3 cellular contexts compared by ENCODE assay signal in genomic region chr10:4943821-4944220, GRCh38.
TF ChIP-seq lines count a peak whose summit lies in the region.

No MANE protein-coding gene starts in this region.

TF ChIP-seq in liver, 16 proteins besides CTCF, POLR2A, EP300 and RAD21:
- TF ChIP-seq EGR1 (IDR thresholded peaks at IDR 0.05; ENCODE audit: low read depth in 2 of 2) (no peak), MAX (IDR thresholded peaks at IDR 0.05) (no peak), YY1 (IDR thresholded peaks at IDR 0.05) (no peak), HNF4A (conservative IDR thresholded peaks at IDR 0.05) (no peak), ZBTB33 (IDR thresholded peaks at IDR 0.05) (no peak), REST (IDR thresholded peaks at IDR 0.05) (no peak), FOXA2 (IDR thresholded peaks at IDR 0.05) (no peak), SP1 (IDR thresholded peaks at IDR 0.05) (no peak), RXRA (IDR thresholded peaks at IDR 0.05) (no peak), TAF1 (conservative IDR thresholded peaks at IDR 0.05) (no peak), ATF3 (IDR thresholded peaks at IDR 0.05) (no peak), GABPA (IDR thresholded peaks at IDR 0.05 in 1 of 2, conservative IDR thresholded peaks at IDR 0.05 in 1 of 2) (no peak), JUND (IDR thresholded peaks at IDR 0.05) (no peak)

TF ChIP-seq in HepG2, 621 proteins besides CTCF, POLR2A, EP300 and RAD21:
- TF ChIP-seq E2F1 (CRISPR knock-in tag; IDR thresholded peaks at IDR 0.05) = no peak
- TF ChIP-seq ZNF136 (CRISPR knock-in tag; IDR thresholded peaks at IDR 0.05; ENCODE audit: low read depth) = no peak
- no peak for TF ChIP-seq ZNF563 (CRISPR knock-in tag; IDR thresholded peaks at IDR 0.05)
- no peak for TF ChIP-seq ZBTB14 (CRISPR knock-in tag; IDR thresholded peaks at IDR 0.05)
- TF ChIP-seq ATF1 (CRISPR knock-in tag; IDR thresholded peaks at IDR 0.05) = no peak
- no peak for TF ChIP-seq DPF2 (CRISPR knock-in tag; IDR thresholded peaks at IDR 0.05; ENCODE audit: borderline replicate concordance, low read depth)
- TF ChIP-seq MAFF (IDR thresholded peaks at IDR 0.05; ENCODE audit: low read depth, low read length) = no peak
- no peak for TF ChIP-seq FUBP1 (CRISPR knock-in tag; IDR thresholded peaks at IDR 0.05; ENCODE audit: borderline replicate concordance)
- TF ChIP-seq ZBTB46 (CRISPR knock-in tag; IDR thresholded peaks at IDR 0.05; ENCODE audit: borderline replicate concordance) = no peak
- no peak for TF ChIP-seq ZNF362 (CRISPR knock-in tag; IDR thresholded peaks at IDR 0.05; ENCODE audit: borderline replicate concordance)
- TF ChIP-seq HNRNPH1 (optimal IDR thresholded peaks at IDR 0.05; ENCODE audit: low read depth, low read length) = no peak
- TF ChIP-seq PAWR (CRISPR knock-in tag; IDR thresholded peaks at IDR 0.05; ENCODE audit: borderline replicate concordance) = no peak
- no peak for TF ChIP-seq ZNF432 (CRISPR knock-in tag; IDR thresholded peaks at IDR 0.05; ENCODE audit: borderline replicate concordance)
- TF ChIP-seq MTF2 (CRISPR knock-in tag; IDR thresholded peaks at IDR 0.05; ENCODE audit: borderline replicate concordance) = no peak
- no peak for TF ChIP-seq SALL2 (CRISPR knock-in tag; IDR thresholded peaks at IDR 0.05)
- no peak for TF ChIP-seq ZNF580 (CRISPR knock-in tag; IDR thresholded peaks at IDR 0.05; ENCODE audit: borderline replicate concordance, low read depth)
- no peak for TF ChIP-seq CBX2 (IDR thresholded peaks at IDR 0.05; ENCODE audit: low read depth, low read length)
- no peak for TF ChIP-seq CBX2 (CRISPR knock-in tag; IDR thresholded peaks at IDR 0.05; ENCODE audit: low read depth)
- TF ChIP-seq NR2F1 (CRISPR knock-in tag; IDR thresholded peaks at IDR 0.05) = no peak

TF ChIP-seq in SK-N-SH, 30 proteins besides CTCF, POLR2A, EP300 and RAD21:
- TF ChIP-seq MAX (IDR thresholded peaks at IDR 0.05; ENCODE audit: low read depth) (no peak), MXI1 (IDR thresholded peaks at IDR 0.05; ENCODE audit: low read depth, low read length) (no peak), FOSL2 (IDR thresholded peaks at IDR 0.05; ENCODE audit: borderline replicate concordance, low read depth) (no peak), NRF1 (IDR thresholded peaks at IDR 0.05; ENCODE audit: low read depth, low read length) (no peak), USF2 (IDR thresholded peaks at IDR 0.05; ENCODE audit: borderline replicate concordance, low read depth, low read length) (no peak), GABPA (IDR thresholded peaks at IDR 0.05; ENCODE audit: low read depth) (no peak), GATA2 (CRISPR knock-in tag; IDR thresholded peaks at IDR 0.05) (no peak), TCF12 (IDR thresholded peaks at IDR 0.05) (no peak), CHD2 (IDR thresholded peaks at IDR 0.05; ENCODE audit: low read length, partially characterized antibody) (no peak), POLR2AphosphoS5 (IDR thresholded peaks at IDR 0.05; ENCODE audit: low read depth, low read length) (no peak), SMC3 (IDR thresholded peaks at IDR 0.05; ENCODE audit: low read depth, low read length) (no peak), FOXM1 (IDR thresholded peaks at IDR 0.05; ENCODE audit: low read depth) (no peak), TAF1 (IDR thresholded peaks at IDR 0.05; ENCODE audit: borderline replicate concordance, low read depth, low read length) (no peak), ZBTB33 (IDR thresholded peaks at IDR 0.05; ENCODE audit: borderline replicate concordance, low read depth) (no peak)
